Comparison of ENCODE assay signal across 12 cellular contexts in genomic region chr17:81990836-81991683, GRCh38. TPM values are rescaled to one million over a fixed set of nuclear protein-coding genes. Genes with fewer than 3 reads are reported as not detected.
DNase-seq lines count a peak whose midpoint lies in the region; ATAC-seq and TF ChIP-seq lines count a peak whose summit lies in the region.
"Had no signal": no experiment of that assay in that cellular context is flagged by ENCODE, and none has a peak within 500 bp of the region (broad histone marks: within the 10 kb centered on the region; RNA-seq: fewer than 3 reads in every experiment).

No MANE protein-coding gene starts in this region.

- no peaks in the 10 kb centered on the region for H3K9me3 ChIP-seq in GM23248 (ENCODE audit: low read depth)

- no peak overlapping the region for H3K4me2 ChIP-seq in GM23248 (ENCODE audit: unreplicated experiment)

- peaks cover 25% of the 10 kb centered on the region for H3K36me3 Mint-ChIP-seq in brain
- H3K36me3 Mint-ChIP-seq: IgD-negative memory B cell had no signal

- H3K4me1 Mint-ChIP-seq in brain: peaks cover 33% of the 10 kb centered on the region

- WGBS in GM23248 (ENCODE audit: low coverage in 1 of 2, low lambda C conversion rate in 2 of 2, missing lambda C conversion rate in 2 of 2), 2 experiments: 80 to 86% methylated on average over 23 to 25 of the region's 25 CpGs

- H3K36me3 ChIP-seq in GM23248 (ENCODE audit: low read depth): no peaks in the 10 kb centered on the region
- H3K36me3 ChIP-seq in rectal smooth muscle tissue (ENCODE audit: control insufficient read depth, insufficient read depth, low read length): no peaks in the 10 kb centered on the region

- no peaks in the 10 kb centered on the region for H3K79me2 ChIP-seq in GM23248 (ENCODE audit: insufficient read depth)

- peak overlapping the region; percentile 76 to 97 (median 89) for H3K27ac Mint-ChIP-seq in brain
- H3K27ac Mint-ChIP-seq: IgD-negative memory B cell had no signal

- TF ChIP-seq CTCF in brain (conservative IDR thresholded peaks at IDR 0.05): no peak

- no peak overlapping the region for H2AFZ ChIP-seq in GM23248

- H3K9me2 ChIP-seq in GM23248 (ENCODE audit: insufficient read depth): no peaks in the 10 kb centered on the region

- H3K4me1 ChIP-seq in GM23248 (ENCODE audit: insufficient read depth) (peaks cover 11% of the 10 kb centered on the region), rectal smooth muscle tissue (ENCODE audit: control insufficient read depth, insufficient read depth, low read length) (peaks cover 9% of the 10 kb centered on the region)

- no peak overlapping the region for H3K4me3 ChIP-seq in GM23248
- H3K4me3 ChIP-seq in rectal smooth muscle tissue (ENCODE audit: low read length): peak overlapping the region; percentile 58

- H3K27me3 ChIP-seq in GM23248 (replicated peaks; ENCODE audit: insufficient read depth): no peaks in the 10 kb centered on the region
- H3K27me3 ChIP-seq in layer of hippocampus (ENCODE audit: control insufficient read depth, insufficient read depth, low read length): no peaks in the 10 kb centered on the region
- no peaks in the 10 kb centered on the region for H3K27me3 ChIP-seq in rectal smooth muscle tissue (ENCODE audit: control insufficient read depth, insufficient read depth, low read length)

- DNase-seq in GM23248 (no peak), germinal center (ENCODE audit: low spot score) (no peak), DMS53 treated with DMSO at 0.1 percent for 48 hours (lab: John Stamatoyannopoulos, UW; ENCODE audit: unreplicated experiment) (no peak), head of caudate nucleus (no peak)
- DNase-seq: activated T-cell treated with anti-CD3 and anti-CD28 coated beads, Interleukin-2, amount 50 U/mL, for 1 hour; foreskin melanocyte; RPMI8226 had no signal

- in situ Hi-C loops in GM23248 (cut with MboI): no loop called here

- H3K27ac ChIP-seq in GM23248: no peak overlapping the region
- H3K27ac ChIP-seq in layer of hippocampus (ENCODE audit: low read depth, low read length): peak overlapping the region; percentile 42
- peak overlapping the region; percentile 79 for H3K27ac ChIP-seq in rectal smooth muscle tissue (ENCODE audit: low read depth, low read length)

- H3K4me3 Mint-ChIP-seq in brain: peak overlapping the region in 2 of 5 experiments; percentile 10 to 51
- H3K4me3 Mint-ChIP-seq: IgD-negative memory B cell had no signal

- H3K9me3 Mint-ChIP-seq in brain: peaks cover 0 to 6% (median 0%) of the 10 kb centered on the region in 5 experiments
- H3K9me3 Mint-ChIP-seq: IgD-negative memory B cell had no signal

- no peak for ATAC-seq in HG02840 (IDR thresholded peaks at IDR 0.05; ENCODE audit: low FRiP score, unreplicated experiment)

- H3K27me3 Mint-ChIP-seq in brain: peaks cover 3% of the 10 kb centered on the region
- H3K27me3 Mint-ChIP-seq: IgD-negative memory B cell had no signal

- intact Hi-C loops in head of caudate nucleus (cut with DNase I): no loop called here

- H4K20me1 ChIP-seq in GM23248 (ENCODE audit: insufficient read depth): no peaks in the 10 kb centered on the region

- 0 out of 2 replicates have a peak, but pooled peaks cover 6% of the 10 kb centered on the region for H3F3A ChIP-seq in GM23248 (ENCODE audit: insufficient read depth)

- peak overlapping the region; percentile 33; the same call in 1 of the 2 replicates for H3K9ac ChIP-seq in GM23248
- peak overlapping the region; percentile 40 for H3K9ac ChIP-seq in rectal smooth muscle tissue (ENCODE audit: low read length)

RNA-seq across cellular contexts. Expression of gene ASPSCR1, which starts 13.6 kb away (rescaled TPM):
- total RNA-seq in GM23248 (2014; rRNA removed; shearing (Covaris generic)): 23.4 and 23.5 TPM in 2 replicates
- polyA plus RNA-seq in GM23248 (2016; fragmentation: Nextera tagmentation; extraction: Ambion mirVana): 20.6 and 22.6 TPM in 2 replicates
- 43.0 TPM for polyA plus RNA-seq in brain (ENCODE audit: insufficient read depth, low read depth, low replicate concordance)

RNA-seq across cellular contexts. Expression of gene NOTUM, which starts 30.1 kb away (rescaled TPM):
- total RNA-seq in GM23248 (2014; rRNA removed; shearing (Covaris generic)): not detected in 2 replicates
- not detected in 2 replicates for polyA plus RNA-seq in GM23248 (2016; fragmentation: Nextera tagmentation; extraction: Ambion mirVana)
- 1.0 TPM for polyA plus RNA-seq in brain (ENCODE audit: insufficient read depth, low read depth, low replicate concordance)
- polyA plus RNA-seq: IgD-negative memory B cell had no signal

RNA-seq across cellular contexts. Expression of gene CENPX, which starts 31.6 kb away (rescaled TPM):
- total RNA-seq in GM23248 (2014; rRNA removed; shearing (Covaris generic)): 43.9 and 68.8 TPM in 2 replicates
- polyA plus RNA-seq in GM23248 (2016; fragmentation: Nextera tagmentation; extraction: Ambion mirVana): 65.2 and 68.6 TPM in 2 replicates
- polyA plus RNA-seq in brain (ENCODE audit: insufficient read depth, low read depth, low replicate concordance): 160 TPM

RNA-seq across cellular contexts. Expression of gene LRRC45, which starts 32.0 kb away (rescaled TPM):
- total RNA-seq in GM23248 (2014; rRNA removed; shearing (Covaris generic)): 14.8 and 15.3 TPM in 2 replicates
- polyA plus RNA-seq in GM23248 (2016; fragmentation: Nextera tagmentation; extraction: Ambion mirVana) (4.4 and 4.5 TPM in 2 replicates), brain (ENCODE audit: insufficient read depth, low read depth, low replicate concordance) (11.2 TPM)

RNA-seq across cellular contexts. Expression of gene RAC3, which starts 40.4 kb away (rescaled TPM):
- 5.4 and 7.9 TPM in 2 replicates for total RNA-seq in GM23248 (2014; rRNA removed; shearing (Covaris generic))
- 1.3 and 1.8 TPM in 2 replicates for polyA plus RNA-seq in GM23248 (2016; fragmentation: Nextera tagmentation; extraction: Ambion mirVana)
- 65.2 TPM for polyA plus RNA-seq in brain (ENCODE audit: insufficient read depth, low read depth, low replicate concordance)
- polyA plus RNA-seq: IgD-negative memory B cell had no signal
